ENCODE assay signal across 5 cellular contexts in the genomic region with DNA sequence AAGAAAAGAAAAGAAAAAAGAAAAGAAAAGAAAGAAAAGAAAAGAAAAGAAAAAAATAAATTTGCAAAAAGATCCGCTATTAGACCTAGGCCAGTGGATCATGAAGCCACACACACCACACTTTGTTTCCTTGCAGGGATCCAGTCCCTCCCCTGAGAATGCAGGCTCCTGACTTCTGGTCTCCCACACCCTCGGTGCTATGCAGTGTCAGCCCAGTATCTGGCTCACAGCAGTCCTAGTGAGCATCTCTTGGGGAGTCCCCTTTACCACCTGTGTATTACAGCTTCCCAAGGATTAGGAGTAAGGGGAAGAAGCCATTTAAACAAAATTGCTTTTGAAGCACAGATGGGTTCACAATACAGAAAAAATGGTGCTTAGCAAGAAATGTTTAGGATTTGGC.
DNase-seq lines count a peak whose midpoint lies in the region; ATAC-seq, FAIRE-seq and TF ChIP-seq lines count a peak whose summit lies in the region.
"Not testable (repeated sequence)": the region's sequence is repeated elsewhere in the genome, so short reads cannot be mapped to it uniquely, and the experiment has no call there.

No MANE protein-coding gene starts in this region.

- H3K27ac Mint-ChIP-seq in WTC11 = not testable (repeated sequence)

- not testable (repeated sequence) for H3K27ac ChIP-seq in SJCRH30; HepG2 (ENCODE audit: extremely low read length, insufficient read depth, low read length)

- not testable (repeated sequence) for H3K9me3 ChIP-seq in SJCRH30 (replicated peaks); HepG2 (ENCODE audit: low read length)

- H3K4me1 ChIP-seq in SJCRH30 = peaks cover 26% of the 10 kb centered on the region
- H3K4me1 ChIP-seq in HepG2 (ENCODE audit: insufficient read depth, low read length) = peaks cover 14% of the 10 kb centered on the region

- peaks cover 10% of the 10 kb centered on the region for H3K4me1 Mint-ChIP-seq in WTC11

- ATAC-seq in WTC11, HepG2: not testable (repeated sequence)

- CTCF ChIA-PET in WTC11 (lab: Charles Lee); HepG2 (lab: Yijun Ruan, JAX; ENCODE audit: low intra/inter-chr PET ratio, low total read pairs): not testable (repeated sequence)

- not testable (repeated sequence) for H3K27me3 Mint-ChIP-seq in WTC11 (ENCODE audit: low read depth)

- 88% methylated on average over 2 of the region's 2 CpGs for WGBS in HepG2 (ENCODE audit: low lambda C conversion rate)

- not testable (repeated sequence) for H3K9me3 Mint-ChIP-seq in WTC11

- TF ChIP-seq RAD21 in HepG2 (CRISPR knock-in tag; IDR thresholded peaks at IDR 0.05) = not testable (repeated sequence)

- DNase-seq in NB4 (ENCODE audit: low read depth) (peak; percentile 2), SJCRH30 (peak; percentile 30 to 44), amniotic epithelial cell (ENCODE audit: low read depth) (peak; percentile 34)
- DNase-seq in WTC11 (ENCODE audit: low spot score); HepG2 (ENCODE audit: low spot score): not testable (repeated sequence)

- H3K9ac ChIP-seq in HepG2 (ENCODE audit: insufficient read depth, low read depth, low read length) = not testable (repeated sequence)

- not testable (repeated sequence) for H3K4me3 ChIP-seq in NB4 (ENCODE audit: low read depth, low read length); SJCRH30; HepG2 (replicated peaks in 1 of 3; ENCODE audit: insufficient read depth in 1 of 3, low read depth in 2 of 3, low read length in 3 of 3)

- not testable (repeated sequence) for BruUV-seq in HepG2 (replicated peaks; lab: Mats Ljungman, UMichigan)

- not testable (repeated sequence) for H3K36me3 ChIP-seq in SJCRH30; HepG2 (replicated peaks in 1 of 2; ENCODE audit: control insufficient read depth in 1 of 2, insufficient read depth in 2 of 2, low read length in 2 of 2)

- TF ChIP-seq POLR2A in NB4 (IDR thresholded peaks at IDR 0.05; ENCODE audit: extremely low read depth, insufficient read length); HepG2 (IDR thresholded peaks at IDR 0.05; ENCODE audit: insufficient read depth in 1 of 2, low read depth in 2 of 2, low read length in 2 of 2): not testable (repeated sequence)

- not testable (repeated sequence) for TF ChIP-seq CTCF in NB4 (IDR thresholded peaks at IDR 0.05; ENCODE audit: low read depth, low read length); WTC11 (IDR thresholded peaks at IDR 0.05); HepG2 (CRISPR knock-in tag; IDR thresholded peaks at IDR 0.05)

- H4K20me1 ChIP-seq in HepG2 (ENCODE audit: insufficient read depth, low read length) = not testable (repeated sequence)

- H2AFZ ChIP-seq in HepG2 (ENCODE audit: low read length) = not testable (repeated sequence)

- TF ChIP-seq EP300 in HepG2 (IDR thresholded peaks at IDR 0.05; ENCODE audit: low read depth in 2 of 2, low read length in 2 of 2); HepG2 (CRISPR knock-in tag; IDR thresholded peaks at IDR 0.05; ENCODE audit: borderline replicate concordance): not testable (repeated sequence)

- intact Hi-C loops in HepG2 (cut with micrococcal nuclease; ENCODE audit: unreplicated experiment) = not testable (repeated sequence)

- in situ Hi-C loops in HepG2 (cut with HindIII; ENCODE audit: extremely low pct_ligation_motif_present, low pct_unique_long_range_greater_than_20kb) = not testable (repeated sequence)

- H3K36me3 Mint-ChIP-seq in WTC11 = not testable (repeated sequence)

- H3K27me3 ChIP-seq in SJCRH30 = not testable (repeated sequence)
- H3K27me3 ChIP-seq in HepG2 (ENCODE audit: control insufficient read depth in 1 of 2, insufficient read depth in 2 of 2, low read length in 2 of 2) = peaks cover 0 to 11% of the 10 kb centered on the region in 2 experiments; a peak in 2 of 5 replicates

- not testable (repeated sequence) for H3K4me2 ChIP-seq in HepG2 (ENCODE audit: low read depth, low read length)

- not testable (repeated sequence) for FAIRE-seq in HepG2 (lab: Jason Lieb, UNC)

- not testable (repeated sequence) for H3K4me3 Mint-ChIP-seq in WTC11

- POLR2A ChIA-PET in WTC11 (lab: Charles Lee); HepG2 (lab: Yijun Ruan, JAX): not testable (repeated sequence)

- not testable (repeated sequence) for H3K79me2 ChIP-seq in HepG2 (ENCODE audit: insufficient read depth, low read length)

TF ChIP-seq in WTC11, 78 proteins besides CTCF, POLR2A, EP300 and RAD21:
- TF ChIP-seq, protein P1, sequence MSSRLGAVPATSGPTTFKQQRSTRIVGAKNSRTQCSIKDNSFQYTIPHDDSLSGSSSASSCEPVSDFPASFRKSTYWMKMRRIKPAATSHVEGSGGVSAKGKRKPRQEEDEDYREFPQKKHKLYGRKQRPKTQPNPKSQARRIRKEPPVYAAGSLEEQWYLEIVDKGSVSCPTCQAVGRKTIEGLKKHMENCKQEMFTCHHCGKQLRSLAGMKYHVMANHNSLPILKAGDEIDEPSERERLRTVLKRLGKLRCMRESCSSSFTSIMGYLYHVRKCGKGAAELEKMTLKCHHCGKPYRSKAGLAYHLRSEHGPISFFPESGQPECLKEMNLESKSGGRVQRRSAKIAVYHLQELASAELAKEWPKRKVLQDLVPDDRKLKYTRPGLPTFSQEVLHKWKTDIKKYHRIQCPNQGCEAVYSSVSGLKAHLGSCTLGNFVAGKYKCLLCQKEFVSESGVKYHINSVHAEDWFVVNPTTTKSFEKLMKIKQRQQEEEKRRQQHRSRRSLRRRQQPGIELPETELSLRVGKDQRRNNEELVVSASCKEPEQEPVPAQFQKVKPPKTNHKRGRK (CRISPR knock-in tag; IDR thresholded peaks at IDR 0.05; ENCODE audit: borderline replicate concordance) = peak; percentile 85; the same call in 1 of the 2 replicates

TF ChIP-seq in HepG2, 621 proteins besides CTCF, POLR2A, EP300 and RAD21:
- TF ChIP-seq, protein P1 (CRISPR knock-in tag; IDR thresholded peaks at IDR 0.05) = 0 out of 2 replicates have a peak, but pooled peaks have one; percentile 40
TF ChIP-seq in HepG2: peak in this region for 1; not testable (repeated sequence) for 620.
